23 cellular contexts compared by ENCODE assay signal in the genomic region with DNA sequence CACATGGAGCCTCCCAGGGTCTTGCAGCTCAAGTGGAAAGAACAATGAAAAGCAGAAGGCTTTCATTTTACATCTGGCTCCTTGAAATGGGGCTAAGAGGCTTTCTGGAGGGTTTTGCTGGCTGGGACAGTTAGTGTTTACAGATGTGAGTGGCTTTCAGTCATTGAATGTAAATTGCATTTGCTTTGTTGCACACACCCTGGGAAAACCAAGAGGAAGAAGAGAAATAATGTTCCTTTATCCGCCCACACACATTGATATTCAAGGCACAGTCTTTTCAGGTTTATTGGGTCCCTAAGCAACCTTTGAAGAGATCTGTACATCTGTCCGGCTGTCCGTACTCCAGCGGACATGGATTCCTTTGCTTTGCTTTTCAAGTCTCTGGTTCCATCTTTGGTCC.
"Had no signal": no experiment of that assay in that cellular context is flagged by ENCODE, and none has a peak within 500 bp of the region (broad histone marks: within the 10 kb centered on the region; RNA-seq: fewer than 3 reads in every experiment).

No MANE protein-coding gene starts in this region.

- H3K27ac ChIP-seq: adrenal gland, KMS-11 had no signal

- DNase-seq: activated CD4-positive, alpha-beta T cell treated with anti-CD3 and anti-CD28 coated beads for 48 hours; activated CD4-positive, alpha-beta T cell treated with anti-CD3 and anti-CD28 coated beads, Interleukin-2, amount 50 U/mL, for 4 hours; activated CD4-positive, CD25-positive, alpha-beta regulatory T cell treated with anti-CD3 and anti-CD28 coated beads, Interleukin-2, amount 50 U/mL, for 72 hours; activated CD8-positive, alpha-beta memory T cell treated with anti-CD3 and anti-CD28 coated beads, Interleukin-2, amount 50 U/mL, for 48 hours; activated CD8-positive, alpha-beta T cell treated with anti-CD3 and anti-CD28 coated beads, Interleukin-2, amount 10 ng/mL, durations not matched to agents 7 days and 5 days; activated naive CD4-positive, alpha-beta T cell treated with anti-CD3 and anti-CD28 coated beads, Interleukin-2, amount 50 U/mL, for 16 hours; activated naive CD8-positive, alpha-beta T cell treated with anti-CD3 and anti-CD28 coated beads, Interleukin-2, amount 10 ng/mL, durations not matched to agents 7 days and 5 days; activated T-cell treated with anti-CD3 and anti-CD28 coated beads, Interleukin-2, amount 50 U/mL, for 1 hour; adrenal gland; anterior cingulate cortex; cerebellar nuclear complex; NCI-H1092; NCI-H1436 treated with DMSO at 0.1 percent for 48 hours; NCI-H1930; NCI-H526; NCI-H774; NK-92 treated with Interleukin-12 subunit alpha and Interleukin-12 subunit beta, amount 100 ng/mL, for 24 hours; OCI-M1; RPMI8226 had no signal

- H3K27me3 ChIP-seq: adrenal gland had no signal

- H3K9ac ChIP-seq: KMS-11 had no signal

- H3K4me3 ChIP-seq: adrenal gland had no signal

- H3K9me3 ChIP-seq: adrenal gland had no signal

- H3K36me3 ChIP-seq: adrenal gland had no signal

- ATAC-seq: activated CD8-positive, alpha-beta T cell treated with anti-CD3 and anti-CD28 coated beads, Interleukin-2, amount 10 ng/mL, durations not matched to agents 7 days and 5 days; Panc1; Right ventricle myocardium inferior; WTC11 had no signal
